12 cellular contexts compared by ENCODE assay signal in the genomic region with DNA sequence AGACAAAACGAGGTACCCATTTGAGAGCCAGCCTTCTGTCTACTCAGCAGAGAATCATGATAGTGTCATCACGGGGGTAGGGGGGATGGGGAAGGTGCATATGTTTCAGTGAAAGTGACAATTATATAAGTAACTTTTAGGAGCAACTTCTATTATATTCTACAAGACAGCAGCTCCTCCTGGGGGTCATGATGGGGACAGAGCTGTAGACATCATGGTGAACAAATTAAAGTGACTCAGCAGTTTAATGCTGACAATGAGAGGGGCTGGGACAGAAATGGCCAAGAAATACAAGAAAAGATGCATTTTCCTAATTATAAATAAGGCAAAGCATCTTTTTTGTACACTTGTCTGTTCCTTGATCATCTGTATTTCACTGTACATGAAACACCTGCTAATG. TPM values are rescaled to one million over a fixed set of nuclear protein-coding genes. Genes with fewer than 3 reads are reported as not detected.
A peak's percentile ranks its signal among the peaks of the same experiment; 100 is the strongest.
DNase-seq lines count a peak whose midpoint lies in the region; ATAC-seq and TF ChIP-seq lines count a peak whose summit lies in the region.
"Had no signal": no experiment of that assay in that cellular context is flagged by ENCODE, and none has a peak within 500 bp of the region (broad histone marks: within the 10 kb centered on the region; RNA-seq: fewer than 3 reads in every experiment).

No MANE protein-coding gene starts in this region.

- H3K9me3 Mint-ChIP-seq in stimulated activated naive CD8-positive, alpha-beta T cell treated with anti-CD3 and anti-CD28 coated beads, Interleukin-15, amount 100 ng/mL, for 72 hours = no peaks in the 10 kb centered on the region
- H3K9me3 Mint-ChIP-seq: IgD-negative memory B cell had no signal

- TF ChIP-seq CTCF in HL-60 (IDR thresholded peaks at IDR 0.05; ENCODE audit: insufficient read depth, low read length) (no peak), fibroblast of villous mesenchyme (IDR thresholded peaks at IDR 0.05; ENCODE audit: insufficient read depth, low read depth, low read length) (peak; percentile 33)

- H3K4me1 Mint-ChIP-seq in stimulated activated naive CD8-positive, alpha-beta T cell treated with anti-CD3 and anti-CD28 coated beads, Interleukin-15, amount 100 ng/mL, for 72 hours = no peaks in the 10 kb centered on the region
- H3K4me1 Mint-ChIP-seq: IgD-negative memory B cell had no signal

- peak; percentile 14 for DNase-seq in NK-92 treated with Interleukin-12 subunit alpha and Interleukin-12 subunit beta, amount 100 ng/mL, for 24 hours (lab: John Stamatoyannopoulos, UW)
- DNase-seq in NK-92 (lab: John Stamatoyannopoulos, UW; ENCODE audit: unreplicated experiment) (no peak), HL-60 (ENCODE audit: low read depth in 1 of 2, low spot score in 1 of 2) (peak; percentile 21 to 65), RPMI8226 (peak; percentile 9), fibroblast of villous mesenchyme (ENCODE audit: low read depth) (peak; percentile 50), GM19238 (ENCODE audit: insufficient read length, low spot score) (no peak)
- DNase-seq in stimulated activated naive CD8-positive, alpha-beta T cell treated with anti-CD3 and anti-CD28 coated beads, Interleukin-15, amount 100 ng/mL, for 72 hours = no peak
- DNase-seq: GF-D8, testis had no signal

- no peaks in the 10 kb centered on the region for H3K27me3 Mint-ChIP-seq in stimulated activated naive CD8-positive, alpha-beta T cell treated with anti-CD3 and anti-CD28 coated beads, Interleukin-15, amount 100 ng/mL, for 72 hours
- H3K27me3 Mint-ChIP-seq: IgD-negative memory B cell had no signal

- no peak for ATAC-seq in HG02678 (IDR thresholded peaks at IDR 0.05; ENCODE audit: unreplicated experiment)
- ATAC-seq in stimulated activated naive CD8-positive, alpha-beta T cell treated with anti-CD3 and anti-CD28 coated beads, Interleukin-15, amount 100 ng/mL, for 72 hours = no peak

- H3K4me3 Mint-ChIP-seq in stimulated activated naive CD8-positive, alpha-beta T cell treated with anti-CD3 and anti-CD28 coated beads, Interleukin-15, amount 100 ng/mL, for 72 hours = no peak overlapping the region
- H3K4me3 Mint-ChIP-seq: IgD-negative memory B cell had no signal

- H3K27me3 ChIP-seq in HL-60 (ENCODE audit: insufficient read depth, poor library complexity, severe bottlenecking) = no peaks in the 10 kb centered on the region
- H3K27me3 ChIP-seq: ascending aorta, testis had no signal

- no peak overlapping the region for H3K27ac Mint-ChIP-seq in stimulated activated naive CD8-positive, alpha-beta T cell treated with anti-CD3 and anti-CD28 coated beads, Interleukin-15, amount 100 ng/mL, for 72 hours
- H3K27ac Mint-ChIP-seq: IgD-negative memory B cell had no signal

- H3K27ac ChIP-seq in HL-60 (replicated peaks) = peak overlapping the region; percentile 31
- H3K27ac ChIP-seq: ascending aorta, testis had no signal

- H3K4me3 ChIP-seq in HL-60 (replicated peaks; ENCODE audit: insufficient read depth, low read length) (no peak overlapping the region), fibroblast of villous mesenchyme (ENCODE audit: low read depth, low read length) (no peak overlapping the region)
- H3K4me3 ChIP-seq: ascending aorta, testis had no signal

RNA-seq across cellular contexts. Expression of a gene that starts 11.8 kb away (rescaled TPM):
- 0.64 and 2.6 TPM in 2 replicates for total RNA-seq in fibroblast of villous mesenchyme

Comparison
In these comparisons a context has a peak if more than half of its experiments do, and no peak if none do; other contexts are left out.
1. DNase-seq: peak in NK-92 treated with Interleukin-12 subunit alpha and Interleukin-12 subunit beta, amount 100 ng/mL, for 24 hours (single experiment), HL-60 (2 of 2), RPMI8226 (single experiment) and fibroblast of villous mesenchyme (single experiment); none in NK-92 (single experiment), GM19238 (single experiment) and stimulated activated naive CD8-positive, alpha-beta T cell treated with anti-CD3 and anti-CD28 coated beads, Interleukin-15, amount 100 ng/mL, for 72 hours (0 of 2).